In genomic region chr19:35911173-35911572, GRCh38 we compare ENCODE assay signal across 1 cellular context.
A peak's percentile ranks its signal among the peaks of the same experiment; 100 is the strongest.
TF ChIP-seq lines count a peak whose summit lies in the region.

No MANE protein-coding gene starts in this region.

TF ChIP-seq in HepG2, 621 proteins besides CTCF, POLR2A, EP300 and RAD21:
- TF ChIP-seq HOXA7 (CRISPR knock-in tag; IDR thresholded peaks at IDR 0.05) (no peak), ZBTB7B (CRISPR knock-in tag; IDR thresholded peaks at IDR 0.05) (no peak), SMC3 (IDR thresholded peaks at IDR 0.05; ENCODE audit: low read length) (0 out of 2 replicates have a peak, but pooled peaks have one; percentile 12), STAG1 (CRISPR knock-in tag; IDR thresholded peaks at IDR 0.05) (peak; percentile 45)
